ENCODE assay signal across 1 cellular context in genomic region chr1:225896937-225897549, GRCh38.
A peak's percentile ranks its signal among the peaks of the same experiment; 100 is the strongest.
TF ChIP-seq lines count a peak whose summit lies in the region.

No MANE protein-coding gene starts in this region.

TF ChIP-seq in HepG2, 621 proteins besides CTCF, POLR2A, EP300 and RAD21 (continued from another document and continues in another):
- TF ChIP-seq ZNF646 (CRISPR knock-in tag; IDR thresholded peaks at IDR 0.05): no peak
- no peak for TF ChIP-seq JUN (CRISPR knock-in tag; IDR thresholded peaks at IDR 0.05)
- no peak for TF ChIP-seq RXRA (CRISPR knock-in tag; IDR thresholded peaks at IDR 0.05)
- no peak for TF ChIP-seq NFIC (IDR thresholded peaks at IDR 0.05; ENCODE audit: low read length)
- TF ChIP-seq CSRNP1 (CRISPR knock-in tag; IDR thresholded peaks at IDR 0.05): no peak
- TF ChIP-seq ZFP82 (CRISPR knock-in tag; IDR thresholded peaks at IDR 0.05; ENCODE audit: borderline replicate concordance): no peak
- TF ChIP-seq SP1 (IDR thresholded peaks at IDR 0.05): no peak
- no peak for TF ChIP-seq SP1 (CRISPR knock-in tag; IDR thresholded peaks at IDR 0.05)
- TF ChIP-seq ZNF281 (CRISPR knock-in tag; IDR thresholded peaks at IDR 0.05; ENCODE audit: borderline replicate concordance): no peak
- TF ChIP-seq ATRX (CRISPR knock-in tag; IDR thresholded peaks at IDR 0.05; ENCODE audit: borderline replicate concordance): no peak
- TF ChIP-seq YEATS4 (CRISPR knock-in tag; IDR thresholded peaks at IDR 0.05; ENCODE audit: borderline replicate concordance): peak; percentile 41; the same call in 1 of the 2 replicates
- no peak for TF ChIP-seq BCLAF1 (IDR thresholded peaks at IDR 0.05)
- no peak for TF ChIP-seq MYNN (CRISPR knock-in tag; IDR thresholded peaks at IDR 0.05; ENCODE audit: low read depth)
- no peak for TF ChIP-seq BRD4 (CRISPR knock-in tag; IDR thresholded peaks at IDR 0.05)
- no peak for TF ChIP-seq GABPA (IDR thresholded peaks at IDR 0.05; ENCODE audit: low read depth, low read length)
- peak; percentile 61 for TF ChIP-seq GABPA (CRISPR knock-in tag; IDR thresholded peaks at IDR 0.05; ENCODE audit: low read depth)
- TF ChIP-seq ZNF292 (CRISPR knock-in tag; IDR thresholded peaks at IDR 0.05; ENCODE audit: borderline replicate concordance, low read depth): peak; percentile 51; the same call in 1 of the 2 replicates
- TF ChIP-seq AHDC1 (CRISPR knock-in tag; IDR thresholded peaks at IDR 0.05; ENCODE audit: borderline replicate concordance): no peak
- TF ChIP-seq ZFAT (CRISPR knock-in tag; conservative IDR thresholded peaks at IDR 0.05): no peak
- no peak for TF ChIP-seq UBTF (CRISPR knock-in tag; IDR thresholded peaks at IDR 0.05)
- no peak for TF ChIP-seq CBX5 (CRISPR knock-in tag; IDR thresholded peaks at IDR 0.05; ENCODE audit: borderline replicate concordance)
- no peak for TF ChIP-seq ZNF264 (CRISPR knock-in tag; IDR thresholded peaks at IDR 0.05)
- TF ChIP-seq RFXAP (CRISPR knock-in tag; IDR thresholded peaks at IDR 0.05; ENCODE audit: borderline replicate concordance): no peak
- no peak for TF ChIP-seq PRDM15 (CRISPR knock-in tag; IDR thresholded peaks at IDR 0.05)
- TF ChIP-seq MXD1 (CRISPR knock-in tag; IDR thresholded peaks at IDR 0.05): no peak
- no peak for TF ChIP-seq LCORL (IDR thresholded peaks at IDR 0.05)
- peak; percentile 59; the same call in 1 of the 2 replicates for TF ChIP-seq LCORL (CRISPR knock-in tag; IDR thresholded peaks at IDR 0.05)
